Comparison of ENCODE assay signal across 8 cellular contexts in the genomic region with DNA sequence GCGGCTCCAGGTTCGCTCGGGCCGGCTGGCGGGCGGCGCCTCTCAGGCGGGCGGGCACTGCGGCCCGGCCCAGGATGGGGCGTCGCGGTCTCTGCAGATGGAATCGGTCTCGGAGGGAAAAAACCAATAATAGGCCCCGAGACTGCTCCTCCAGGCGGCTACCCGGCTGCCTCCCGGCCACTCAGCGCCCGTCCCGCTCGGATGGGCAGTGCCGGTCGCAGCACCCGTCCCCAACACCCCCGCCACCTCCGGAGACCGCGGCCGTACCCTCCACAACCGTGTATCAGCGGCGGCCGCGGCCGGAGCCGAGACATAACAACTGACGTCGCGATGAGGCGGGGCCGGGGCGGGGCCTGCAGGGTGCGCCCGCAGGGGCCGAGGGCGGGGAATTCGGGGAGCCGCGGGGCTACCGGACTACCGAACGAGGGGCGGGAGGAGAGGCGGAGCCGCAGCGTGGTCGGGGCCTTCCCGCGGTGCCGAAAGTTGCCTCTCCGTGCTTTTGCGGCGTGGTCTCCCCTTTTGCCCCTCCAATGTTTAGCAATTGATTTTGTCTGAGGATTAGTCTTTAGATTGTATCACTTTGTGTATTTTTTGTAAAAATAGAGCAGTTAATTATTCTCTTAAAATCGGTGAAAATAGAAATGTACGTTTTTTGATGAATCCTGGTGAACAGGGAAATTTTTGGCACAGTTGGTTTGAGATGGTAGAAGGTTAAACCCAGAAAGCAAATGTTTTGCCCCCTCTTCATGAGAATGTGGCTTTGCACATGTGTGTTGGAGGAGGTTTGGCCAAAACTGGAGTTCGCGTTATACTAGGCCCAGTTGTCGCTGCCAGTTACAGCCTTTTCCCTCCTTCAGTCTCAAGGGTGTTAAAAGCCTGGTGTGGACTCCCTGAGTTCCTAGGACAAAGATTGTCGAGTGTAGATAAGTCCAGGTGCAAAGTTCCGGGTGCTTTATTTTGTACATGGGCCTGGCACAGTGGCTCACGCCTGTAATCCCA. TPM values are rescaled to one million over a fixed set of nuclear protein-coding genes. Genes with fewer than 3 reads are reported as not detected.
DNase-seq lines count a peak whose midpoint lies in the region; ATAC-seq, FAIRE-seq and TF ChIP-seq lines count a peak whose summit lies in the region.

A gene with protein sequence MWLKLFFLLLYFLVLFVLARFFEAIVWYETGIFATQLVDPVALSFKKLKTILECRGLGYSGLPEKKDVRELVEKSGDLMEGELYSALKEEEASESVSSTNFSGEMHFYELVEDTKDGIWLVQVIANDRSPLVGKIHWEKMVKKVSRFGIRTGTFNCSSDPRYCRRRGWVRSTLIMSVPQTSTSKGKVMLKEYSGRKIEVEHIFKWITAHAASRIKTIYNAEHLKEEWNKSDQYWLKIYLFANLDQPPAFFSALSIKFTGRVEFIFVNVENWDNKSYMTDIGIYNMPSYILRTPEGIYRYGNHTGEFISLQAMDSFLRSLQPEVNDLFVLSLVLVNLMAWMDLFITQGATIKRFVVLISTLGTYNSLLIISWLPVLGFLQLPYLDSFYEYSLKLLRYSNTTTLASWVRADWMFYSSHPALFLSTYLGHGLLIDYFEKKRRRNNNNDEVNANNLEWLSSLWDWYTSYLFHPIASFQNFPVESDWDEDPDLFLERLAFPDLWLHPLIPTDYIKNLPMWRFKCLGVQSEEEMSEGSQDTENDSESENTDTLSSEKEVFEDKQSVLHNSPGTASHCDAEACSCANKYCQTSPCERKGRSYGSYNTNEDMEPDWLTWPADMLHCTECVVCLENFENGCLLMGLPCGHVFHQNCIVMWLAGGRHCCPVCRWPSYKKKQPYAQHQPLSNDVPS (minus strand): TSS at position 317 of the 999 bp plus-strand sequence. CDS start 979 bp downstream, outside the sequence.

- DNase-seq in NCI-H2227 (lab: John Stamatoyannopoulos, UW; ENCODE audit: unreplicated experiment) (peak; percentile 97), mammary epithelial cell (peak; percentile 91), iPS-NIHi11 (ENCODE audit: low spot score) (peak; percentile 97), small intestine (peak; percentile 93)

- TF ChIP-seq CTCF in WI38 (IDR thresholded peaks at IDR 0.05; ENCODE audit: low read depth, low read length): no peak
- TF ChIP-seq CTCF in mammary epithelial cell (conservative IDR thresholded peaks at IDR 0.05 in 1 of 2, IDR thresholded peaks at IDR 0.05 in 1 of 2; ENCODE audit: extremely low read depth in 1 of 2, insufficient read depth in 1 of 2, low read depth in 1 of 2, low read length in 2 of 2): no peak

- peaks cover 28% of the 10 kb centered on the region for H3K79me2 ChIP-seq in ACC112 (ENCODE audit: control insufficient read depth, insufficient read depth, low read length, unreplicated experiment)
- H3K79me2 ChIP-seq in mammary epithelial cell (ENCODE audit: insufficient read depth, low read length): peaks cover 36% of the 10 kb centered on the region

- H2AFZ ChIP-seq in ACC112 (ENCODE audit: low read length, unreplicated experiment) (peak within 1 kb of the TSS; percentile 93), mammary epithelial cell (ENCODE audit: low read depth, low read length) (peak within 1 kb of the TSS; percentile 95)

- BruUV-seq in mammary epithelial cell (replicated peaks; lab: Mats Ljungman, UMichigan): TSS peak; percentile 89

- in situ Hi-C loops in mammary epithelial cell (cut with MboI; ENCODE audit: low sequenced_read_pairs in 2 of 2): loop anchor here in 1 of 2 donors (25.0 kb wide), 1 partner anchor 137 kb away; no protein-coding TSS in a partner anchor

- H3K27ac ChIP-seq in ACC112 (ENCODE audit: low read depth, low read length) (peak within 1 kb of the TSS; percentile 82), mammary epithelial cell (ENCODE audit: insufficient read depth, low read depth, low read length) (peak within 1 kb of the TSS; percentile 90), small intestine (ENCODE audit: low read depth in 1 of 2, low read length in 1 of 2) (peak within 1 kb of the TSS; percentile 97 to 100)

- WGBS in mammary epithelial cell (ENCODE audit: low coverage, missing lambda C conversion rate): 20% methylated on average over 32 of the region's 74 CpGs
- 7% methylated on average over 58 to 74 of the region's 74 CpGs for WGBS in small intestine, 3 donors

- H4K20me1 ChIP-seq in mammary epithelial cell (ENCODE audit: insufficient read depth, low read length): no peaks in the 10 kb centered on the region

- peak within 1 kb of the TSS; percentile 96 for H3K4me2 ChIP-seq in mammary epithelial cell (ENCODE audit: insufficient read depth, low read depth, low read length)

- intact Hi-C loops in mammary epithelial cell (cut with micrococcal nuclease): loop anchor here (5.0 kb wide), 9 partner anchors 53 to 427 kb away; a partner anchor contains a TSS

- H3K9me3 ChIP-seq in mammary epithelial cell (replicated peaks; ENCODE audit: insufficient read depth, low read length) (no peaks in the 10 kb centered on the region), small intestine (ENCODE audit: control insufficient read depth, low read depth) (no peaks in the 10 kb centered on the region)

- dilution Hi-C loops in mammary epithelial cell (cut with HindIII; ENCODE audit: low sequenced_read_pairs): no loop called here

- H3K36me3 ChIP-seq in ACC112 (ENCODE audit: insufficient read depth, low read length): no peaks in the 10 kb centered on the region
- peaks cover 1% of the 10 kb centered on the region for H3K36me3 ChIP-seq in mammary epithelial cell (ENCODE audit: insufficient read depth, low read length)
- peaks cover 0 to 4% of the 10 kb centered on the region in 2 donors for H3K36me3 ChIP-seq in small intestine (ENCODE audit: control insufficient read depth in 2 of 2, insufficient read depth in 2 of 2, low read length in 2 of 2)

- H3K27me3 ChIP-seq in ACC112 (ENCODE audit: insufficient read depth, low read length) (no peaks in the 10 kb centered on the region), mammary epithelial cell (ENCODE audit: insufficient read depth, low read length) (no peaks in the 10 kb centered on the region), small intestine (ENCODE audit: control insufficient read depth in 2 of 2, insufficient read depth in 2 of 2, low read length in 2 of 2) (no peaks in the 10 kb centered on the region)

- peak within 1 kb of the TSS; percentile 96 for H3K4me3 ChIP-seq in ACC112 (ENCODE audit: low read depth, low read length)
- peak within 1 kb of the TSS; percentile 89 for H3K4me3 ChIP-seq in WI38 (ENCODE audit: low read depth, low read length)
- peak within 1 kb of the TSS; percentile 68 to 92 (median 74) for H3K4me3 ChIP-seq in mammary epithelial cell (replicated peaks in 1 of 3; ENCODE audit: insufficient read depth in 1 of 3, low read depth in 2 of 3, low read length in 3 of 3)
- H3K4me3 ChIP-seq in small intestine (ENCODE audit: low read depth in 1 of 2, low read length in 2 of 2): peak within 1 kb of the TSS; percentile 68 to 89

- H3K4me1 ChIP-seq in ACC112 (ENCODE audit: control insufficient read depth, insufficient read depth, low read length, unreplicated experiment) (peaks cover 8% of the 10 kb centered on the region), mammary epithelial cell (ENCODE audit: insufficient read depth, low read length) (no peaks in the 10 kb centered on the region), small intestine (ENCODE audit: control insufficient read depth in 2 of 2, insufficient read depth in 1 of 2, low read depth in 1 of 2, low read length in 1 of 2) (peaks cover 0 to 3% of the 10 kb centered on the region in 2 donors)

- peak within 1 kb of the TSS; percentile 96 for H3K9ac ChIP-seq in mammary epithelial cell (ENCODE audit: insufficient read depth, low read length)

- no peak for FAIRE-seq in small intestine (lab: Jason Lieb, UNC)

- ATAC-seq in GM18867 (IDR thresholded peaks at IDR 0.05; ENCODE audit: unreplicated experiment) (peak; percentile 83), HG03103 (IDR thresholded peaks at IDR 0.05; ENCODE audit: low read depth, unreplicated experiment) (peak; percentile 79)

- CTCF ChIA-PET in mammary epithelial cell (lab: Charles Lee; ENCODE audit: low non-redundant PET): no interaction called here

RNA-seq across cellular contexts. Expression of the gene that starts here (rescaled TPM):
- total RNA-seq in mammary epithelial cell: 10 to 100 TPM; 18.1 to 27.3 TPM
- 7.6 TPM for polyA plus RNA-seq in mammary epithelial cell
- 10.3 TPM for polyA minus RNA-seq in mammary epithelial cell
- polyA plus RNA-seq in small intestine: 10 to 100 TPM; 22.0 to 41.8 (median 23.5) TPM

Comparison
In these comparisons a context has a peak if more than half of its experiments do, and no peak if none do; other contexts are left out.
1. Peak in every context shown above with its lines: DNase-seq, ATAC-seq, H3K4me3 ChIP-seq and H3K27ac ChIP-seq.